Comparison of ENCODE assay signal across 1 cellular context in genomic region chr3:66500575-66501482, GRCh38.
TF ChIP-seq lines count a peak whose summit lies in the region.

LRIG1 (minus strand) TSS chr3:66501022; CDS start chr3:66500407, 615 bp downstream.

TF ChIP-seq in HepG2, 621 proteins besides CTCF, POLR2A, EP300 and RAD21 (continued from another document and continues in another):
- TF ChIP-seq FUBP1 (CRISPR knock-in tag; IDR thresholded peaks at IDR 0.05; ENCODE audit: borderline replicate concordance) (no peak; the same call in 1 of the 2 replicates), ZFP36L1 (CRISPR knock-in tag; IDR thresholded peaks at IDR 0.05) (peak; percentile 78; the same call in 1 of the 2 replicates), HNF4A (CRISPR knock-in tag; IDR thresholded peaks at IDR 0.05) (0 out of 2 replicates have a peak, but pooled peaks have one; percentile 17), ZNF232 (CRISPR knock-in tag; IDR thresholded peaks at IDR 0.05; ENCODE audit: borderline replicate concordance) (0 out of 2 replicates have a peak, but pooled peaks have one; percentile 22), ZNF382 (CRISPR knock-in tag; IDR thresholded peaks at IDR 0.05; ENCODE audit: borderline replicate concordance) (no peak), ZNF839 (CRISPR knock-in tag; IDR thresholded peaks at IDR 0.05; ENCODE audit: borderline replicate concordance) (no peak), MTF2 (CRISPR knock-in tag; IDR thresholded peaks at IDR 0.05; ENCODE audit: borderline replicate concordance) (no peak), ZNF354B (CRISPR knock-in tag; IDR thresholded peaks at IDR 0.05) (no peak), BORCS8-MEF2B (CRISPR knock-in tag; IDR thresholded peaks at IDR 0.05) (peak; percentile 85), CBX2 (IDR thresholded peaks at IDR 0.05; ENCODE audit: low read depth, low read length) (peak; percentile 25; the same call in 1 of the 2 replicates), CBX2 (CRISPR knock-in tag; IDR thresholded peaks at IDR 0.05; ENCODE audit: low read depth) (no peak), SP5 (CRISPR knock-in tag; IDR thresholded peaks at IDR 0.05; ENCODE audit: borderline replicate concordance, low read depth) (peak; percentile 100), SMAD9 (CRISPR knock-in tag; IDR thresholded peaks at IDR 0.05) (no peak), RXRB (CRISPR knock-in tag; IDR thresholded peaks at IDR 0.05; ENCODE audit: borderline replicate concordance) (peak; percentile 57; the same call in 1 of the 2 replicates), CBX5 (CRISPR knock-in tag; IDR thresholded peaks at IDR 0.05; ENCODE audit: borderline replicate concordance) (peak; percentile 87; the same call in 1 of the 2 replicates), MED1 (CRISPR knock-in tag; IDR thresholded peaks at IDR 0.05) (peak; percentile 22; the same call in 1 of the 2 replicates), ZNF33A (CRISPR knock-in tag; IDR thresholded peaks at IDR 0.05; ENCODE audit: borderline replicate concordance) (no peak), SIN3B (IDR thresholded peaks at IDR 0.05; ENCODE audit: low read length) (0 out of 2 replicates have a peak, but pooled peaks have one; percentile 26), ZNF101 (CRISPR knock-in tag; IDR thresholded peaks at IDR 0.05; ENCODE audit: borderline replicate concordance, low read depth) (no peak), ZNF713 (CRISPR knock-in tag; IDR thresholded peaks at IDR 0.05) (no peak), FOXA3 (CRISPR knock-in tag; IDR thresholded peaks at IDR 0.05) (peak; percentile 55), ZMAT3 (CRISPR knock-in tag; conservative IDR thresholded peaks at IDR 0.05) (0 out of 2 replicates have a peak, but pooled peaks have one; percentile 41), ZNF24 (IDR thresholded peaks at IDR 0.05) (no peak), FOXP4 (CRISPR knock-in tag; IDR thresholded peaks at IDR 0.05) (peak; percentile 91), IKZF5 (CRISPR knock-in tag; IDR thresholded peaks at IDR 0.05) (peak; percentile 67; the same call in 1 of the 2 replicates), EZH2 (conservative IDR thresholded peaks at IDR 0.05; ENCODE audit: low read depth, low read length) (no peak), E2F1 (CRISPR knock-in tag; IDR thresholded peaks at IDR 0.05) (no peak), ATF7 (IDR thresholded peaks at IDR 0.05) (no peak), ATF7 (CRISPR knock-in tag; IDR thresholded peaks at IDR 0.05) (no peak), ZNF598 (CRISPR knock-in tag; IDR thresholded peaks at IDR 0.05; ENCODE audit: borderline replicate concordance) (0 out of 2 replicates have a peak, but pooled peaks have one; percentile 39), TCF12 (IDR thresholded peaks at IDR 0.05) (no peak), TCF12 (CRISPR knock-in tag; IDR thresholded peaks at IDR 0.05) (peak; percentile 67), YEATS4 (CRISPR knock-in tag; IDR thresholded peaks at IDR 0.05; ENCODE audit: borderline replicate concordance) (peak; percentile 29), ZNF234 (CRISPR knock-in tag; conservative IDR thresholded peaks at IDR 0.05) (0 out of 2 replicates have a peak, but pooled peaks have one; percentile 41), HOXD1 (CRISPR knock-in tag; IDR thresholded peaks at IDR 0.05) (no peak), SKIL (CRISPR knock-in tag; IDR thresholded peaks at IDR 0.05; ENCODE audit: borderline replicate concordance) (peak; percentile 36; the same call in 1 of the 2 replicates), ZNF501 (CRISPR knock-in tag; IDR thresholded peaks at IDR 0.05) (peak; percentile 45; the same call in 1 of the 2 replicates), SRSF9 (IDR thresholded peaks at IDR 0.05; ENCODE audit: borderline replicate concordance, insufficient read depth, low read depth, low read length, poor library complexity, severe bottlenecking) (no peak), PAXIP1 (CRISPR knock-in tag; conservative IDR thresholded peaks at IDR 0.05) (peak; percentile 58), ZNF775 (CRISPR knock-in tag; IDR thresholded peaks at IDR 0.05; ENCODE audit: borderline replicate concordance) (no peak), PHF21A (CRISPR knock-in tag; IDR thresholded peaks at IDR 0.05) (no peak; the same call in 1 of the 2 replicates), ZSCAN31 (CRISPR knock-in tag; IDR thresholded peaks at IDR 0.05; ENCODE audit: low read depth) (0 out of 2 replicates have a peak, but pooled peaks have one; percentile 32), HMGXB3 (CRISPR knock-in tag; IDR thresholded peaks at IDR 0.05; ENCODE audit: borderline replicate concordance) (peak; percentile 65; the same call in 1 of the 2 replicates), HOXA9 (CRISPR knock-in tag; IDR thresholded peaks at IDR 0.05; ENCODE audit: borderline replicate concordance) (no peak), HNRNPK (IDR thresholded peaks at IDR 0.05; ENCODE audit: low read depth, low read length, poor library complexity, severe bottlenecking) (no peak), MBNL3 (CRISPR knock-in tag; conservative IDR thresholded peaks at IDR 0.05) (no peak), NFKB2 (CRISPR knock-in tag; IDR thresholded peaks at IDR 0.05; ENCODE audit: borderline replicate concordance) (no peak), HMG20B (CRISPR knock-in tag; conservative IDR thresholded peaks at IDR 0.05) (0 out of 2 replicates have a peak, but pooled peaks have one; percentile 15), PHF20 (CRISPR knock-in tag; IDR thresholded peaks at IDR 0.05) (no peak), BHLHE40 (IDR thresholded peaks at IDR 0.05; ENCODE audit: low read length) (peak; percentile 62; the same call in 1 of the 2 replicates)
